ENCODE assay signal across 8 cellular contexts in genomic region chr3:56758042-56758441, GRCh38. TPM values are rescaled to one million over a fixed set of nuclear protein-coding genes. Genes with fewer than 3 reads are reported as not detected.
DNase-seq lines count a peak whose midpoint lies in the region; ATAC-seq and TF ChIP-seq lines count a peak whose summit lies in the region.
"Not testable (repeated sequence)": the region's sequence is repeated elsewhere in the genome, so short reads cannot be mapped to it uniquely, and the experiment has no call there.

No MANE protein-coding gene starts in this region.

- not testable (repeated sequence) for H3K9ac ChIP-seq in fibroblast of lung (ENCODE audit: insufficient read depth, low read length)

- not testable (repeated sequence) for H3K4me2 ChIP-seq in fibroblast of lung (ENCODE audit: extremely low read depth, insufficient read depth, low read length)

- H3K27me3 ChIP-seq in CD8-positive, alpha-beta T cell (ENCODE audit: insufficient read depth, low read length); Peyer's patch; breast epithelium; fibroblast of lung (ENCODE audit: control insufficient read depth, insufficient read depth, low read length); lower lobe of right lung (ENCODE audit: low read depth); psoas muscle (ENCODE audit: insufficient read depth in 3 of 3, low read length in 2 of 3); uterus: not testable (repeated sequence)

- TF ChIP-seq POLR2A in Peyer's patch (IDR thresholded peaks at IDR 0.05); breast epithelium (IDR thresholded peaks at IDR 0.05); uterus (IDR thresholded peaks at IDR 0.05): not testable (repeated sequence)

- H3K36me3 ChIP-seq in CD8-positive, alpha-beta T cell (ENCODE audit: insufficient read depth, low read length); Peyer's patch; breast epithelium; fibroblast of lung (ENCODE audit: control insufficient read depth, insufficient read depth, low read length); psoas muscle (ENCODE audit: insufficient read depth in 1 of 2, low read depth in 1 of 2); uterus: not testable (repeated sequence)
- peaks cover 13% of the 10 kb centered on the region for H3K36me3 ChIP-seq in lower lobe of right lung

- not testable (repeated sequence) for H3K9me3 ChIP-seq in CD8-positive, alpha-beta T cell (ENCODE audit: low read length); Peyer's patch; breast epithelium; fibroblast of lung (ENCODE audit: control insufficient read depth, insufficient read depth, low read depth, low read length); lower lobe of right lung; psoas muscle; uterus

- ATAC-seq in CD8-positive, alpha-beta T cell; psoas muscle: not testable (repeated sequence)
- ATAC-seq in lower lobe of right lung = peak; percentile 28 to 34

- H3K79me2 ChIP-seq in fibroblast of lung (ENCODE audit: control insufficient read depth, insufficient read depth, low read length) = not testable (repeated sequence)

- POLR2A ChIA-PET in CD8-positive, alpha-beta T cell (lab: Charles Lee) = interaction anchor here (1.0 to 2.5 kb wide), 7 partner anchors 12 to 130 kb away, joined by 4 to 13 read pairs (median 6); no protein-coding TSS in a partner anchor

- WGBS in psoas muscle, 3 donors = 79 to 91% (median 85%) methylated on average over 11 of the region's 11 CpGs

- intact Hi-C loops in CD8-positive, alpha-beta T cell (cut with DNase I, micrococcal nuclease); breast epithelium (cut with DNase I; ENCODE audit: low total_unique reads); lower lobe of right lung (cut with DNase I); uterus (cut with DNase I; ENCODE audit: low total_unique reads): not testable (repeated sequence)
- intact Hi-C loops in activated T-helper 1 cell treated with anti-CD3 and anti-CD28 coated beads, Interleukin-12 subunit alpha, Interleukin-12 subunit beta, Interleukin-2, Interleukin-4 antibody, amounts not matched to agents 30 ng/mL and 10 ng/mL and 1 ng/mL, durations not matched to agents 14 hours and 24 hours and 36 hours (cut with micrococcal nuclease) = loop anchor here (1.0 kb wide), 5 partner anchors 26 to 160 kb away; no protein-coding TSS in a partner anchor
- intact Hi-C loops in psoas muscle (cut with DNase I) = loop anchor here in 1 of 2 donors (5.0 kb wide), 1 partner anchor 39 kb away; no protein-coding TSS in a partner anchor

- H3K4me3 Mint-ChIP-seq in CD8-positive, alpha-beta T cell; activated T-helper 1 cell treated with anti-CD3 and anti-CD28 coated beads, Interleukin-12 subunit alpha, Interleukin-12 subunit beta, Interleukin-2, Interleukin-4 antibody, amounts not matched to agents 30 ng/mL and 10 ng/mL and 1 ng/mL, durations not matched to agents 14 hours and 24 hours and 36 hours: not testable (repeated sequence)

- not testable (repeated sequence) for H2AFZ ChIP-seq in fibroblast of lung (ENCODE audit: low read length)

- CTCF ChIA-PET in CD8-positive, alpha-beta T cell (lab: Charles Lee) = interaction anchor here (0.7 to 1.8 kb wide), 6 partner anchors 9 to 231 kb away, joined by 3 to 11 read pairs (median 4); no protein-coding TSS in a partner anchor

- peak overlapping the region; percentile 90 for H3K27ac Mint-ChIP-seq in CD8-positive, alpha-beta T cell
- peak overlapping the region; percentile 79 for H3K27ac Mint-ChIP-seq in activated T-helper 1 cell treated with anti-CD3 and anti-CD28 coated beads, Interleukin-12 subunit alpha, Interleukin-12 subunit beta, Interleukin-2, Interleukin-4 antibody, amounts not matched to agents 30 ng/mL and 10 ng/mL and 1 ng/mL, durations not matched to agents 14 hours and 24 hours and 36 hours

- not testable (repeated sequence) for TF ChIP-seq CTCF in CD8-positive, alpha-beta T cell (IDR thresholded peaks at IDR 0.05); Peyer's patch (IDR thresholded peaks at IDR 0.05); breast epithelium (IDR thresholded peaks at IDR 0.05); fibroblast of lung (conservative IDR thresholded peaks at IDR 0.05 in 1 of 2, IDR thresholded peaks at IDR 0.05 in 1 of 2; ENCODE audit: low read depth in 1 of 2, low read length in 2 of 2); lower lobe of right lung (IDR thresholded peaks at IDR 0.05); psoas muscle (IDR thresholded peaks at IDR 0.05); uterus (IDR thresholded peaks at IDR 0.05)

- not testable (repeated sequence) for H3K4me3 ChIP-seq in CD8-positive, alpha-beta T cell (ENCODE audit: low read depth, low read length); Peyer's patch; breast epithelium; fibroblast of lung (replicated peaks in 1 of 4; ENCODE audit: control extremely low read depth in 1 of 4, insufficient read depth in 1 of 4, low read depth in 3 of 4, low read length in 4 of 4); psoas muscle; uterus
- peak overlapping the region; percentile 12 for H3K4me3 ChIP-seq in lower lobe of right lung

- H4K20me1 ChIP-seq in fibroblast of lung (ENCODE audit: control insufficient read depth, extremely low read depth, insufficient read depth, low read length) = not testable (repeated sequence)

- H3K4me1 ChIP-seq in CD8-positive, alpha-beta T cell (ENCODE audit: insufficient read depth, low read length) = peaks cover 74% of the 10 kb centered on the region
- H3K4me1 ChIP-seq in Peyer's patch (peaks cover 0 to 19% (median 10%) of the 10 kb centered on the region in 4 donors), lower lobe of right lung (peaks cover 88% of the 10 kb centered on the region), psoas muscle (peaks cover 37% of the 10 kb centered on the region)
- H3K4me1 ChIP-seq in breast epithelium; fibroblast of lung (ENCODE audit: control insufficient read depth, extremely low read depth, insufficient read depth, low read length); uterus: not testable (repeated sequence)

- H3K36me3 Mint-ChIP-seq in CD8-positive, alpha-beta T cell = peaks cover 77% of the 10 kb centered on the region
- peaks cover 61% of the 10 kb centered on the region for H3K36me3 Mint-ChIP-seq in activated T-helper 1 cell treated with anti-CD3 and anti-CD28 coated beads, Interleukin-12 subunit alpha, Interleukin-12 subunit beta, Interleukin-2, Interleukin-4 antibody, amounts not matched to agents 30 ng/mL and 10 ng/mL and 1 ng/mL, durations not matched to agents 14 hours and 24 hours and 36 hours (ENCODE audit: low read depth)

- H3K27ac ChIP-seq in CD8-positive, alpha-beta T cell (ENCODE audit: low read depth, low read length) = not testable (repeated sequence)
- H3K27ac ChIP-seq in Peyer's patch = peak overlapping the region in 3 of 4 donors; percentile 13 to 65 (median 48)
- H3K27ac ChIP-seq in breast epithelium = peak overlapping the region; percentile 44 to 89
- H3K27ac ChIP-seq in fibroblast of lung (ENCODE audit: insufficient read depth, low read length) = peak overlapping the region; percentile 37
- peak overlapping the region; percentile 86 for H3K27ac ChIP-seq in lower lobe of right lung
- peak overlapping the region; percentile 62 for H3K27ac ChIP-seq in psoas muscle
- H3K27ac ChIP-seq in uterus = peak overlapping the region; percentile 68 to 79

- not testable (repeated sequence) for H3K27me3 Mint-ChIP-seq in CD8-positive, alpha-beta T cell (ENCODE audit: low read depth); activated T-helper 1 cell treated with anti-CD3 and anti-CD28 coated beads, Interleukin-12 subunit alpha, Interleukin-12 subunit beta, Interleukin-2, Interleukin-4 antibody, amounts not matched to agents 30 ng/mL and 10 ng/mL and 1 ng/mL, durations not matched to agents 14 hours and 24 hours and 36 hours (ENCODE audit: insufficient read depth)

- peaks cover 83% of the 10 kb centered on the region for H3K4me1 Mint-ChIP-seq in CD8-positive, alpha-beta T cell (ENCODE audit: low read depth)
- H3K4me1 Mint-ChIP-seq in activated T-helper 1 cell treated with anti-CD3 and anti-CD28 coated beads, Interleukin-12 subunit alpha, Interleukin-12 subunit beta, Interleukin-2, Interleukin-4 antibody, amounts not matched to agents 30 ng/mL and 10 ng/mL and 1 ng/mL, durations not matched to agents 14 hours and 24 hours and 36 hours (ENCODE audit: low read depth) = peaks cover 83% of the 10 kb centered on the region

- not testable (repeated sequence) for DNase-seq in CD8-positive, alpha-beta T cell; Peyer's patch; activated T-helper 1 cell treated with anti-CD3 and anti-CD28 coated beads, Interleukin-12 subunit alpha, Interleukin-12 subunit beta, Interleukin-2, Interleukin-4 antibody, amounts not matched to agents 30 ng/mL and 10 ng/mL and 1 ng/mL, durations not matched to agents 14 hours and 24 hours and 36 hours (ENCODE audit: low spot score); breast epithelium (ENCODE audit: low spot score in 2 of 2); fibroblast of lung (ENCODE audit: low read depth in 2 of 2); lower lobe of right lung; psoas muscle; uterus

- H3K9me3 Mint-ChIP-seq in CD8-positive, alpha-beta T cell; activated T-helper 1 cell treated with anti-CD3 and anti-CD28 coated beads, Interleukin-12 subunit alpha, Interleukin-12 subunit beta, Interleukin-2, Interleukin-4 antibody, amounts not matched to agents 30 ng/mL and 10 ng/mL and 1 ng/mL, durations not matched to agents 14 hours and 24 hours and 36 hours: not testable (repeated sequence)

RNA-seq across cellular contexts. Expression of gene ARHGEF3, which starts 43.7 kb away (rescaled TPM):
- total RNA-seq in CD8-positive, alpha-beta T cell = 10 to 100 TPM; 38.8 to 39.9 TPM
- total RNA-seq in Peyer's patch (10 to 100 TPM in 1 of 4 donors, 1 to 10 TPM in 3; 4.5 to 40.4 (median 6.2) TPM), breast epithelium (10 to 100 TPM; 11.0 to 45.4 (median 25.2) TPM), fibroblast of lung (14.1 and 16.7 TPM in 2 replicates), lower lobe of right lung (48.0 TPM), psoas muscle (10 to 100 TPM in 1 of 4 donors, 1 to 10 TPM in 3; 6.3 to 10.4 (median 7.0) TPM), uterus (10 to 100 TPM; 15.9 to 79.4 (median 44.8) TPM)
- total RNA-seq in activated T-helper 1 cell treated with anti-CD3 and anti-CD28 coated beads, Interleukin-12 subunit alpha, Interleukin-12 subunit beta, Interleukin-2, Interleukin-4 antibody, amounts not matched to agents 30 ng/mL and 10 ng/mL and 1 ng/mL, durations not matched to agents 14 hours and 24 hours and 36 hours = 59.2 and 64.1 TPM in 2 replicates
- polyA plus RNA-seq in fibroblast of lung (2.6 and 9.2 TPM in 2 replicates), psoas muscle (1 to 10 TPM; 4.6 to 6.3 (median 6.2) TPM)
- 1.8 and 6.8 TPM in 2 replicates for polyA plus RNA-seq in fibroblast of lung (2012)
- polyA minus RNA-seq in fibroblast of lung (ENCODE audit: low replicate concordance) = 2.6 and 6.3 TPM in 2 replicates
